In genomic region chr3:13420051-13420816, GRCh38 we compare ENCODE assay signal across 8 cellular contexts. TPM values are rescaled to one million over a fixed set of nuclear protein-coding genes. Genes with fewer than 3 reads are reported as not detected.
A peak's percentile ranks its signal among the peaks of the same experiment; 100 is the strongest.
DNase-seq lines count a peak whose midpoint lies in the region; ATAC-seq, FAIRE-seq and TF ChIP-seq lines count a peak whose summit lies in the region.

Gene NUP210, minus strand, starts transcription at chr3:13420322. Its CDS starts 96 bp downstream, at chr3:13420226.

- H3K4me3 ChIP-seq in Caco-2 (ENCODE audit: low read depth, low read length) (peak within 1 kb of the TSS; percentile 80), Peyer's patch (peak within 1 kb of the TSS; percentile 68 to 92 (median 79)), keratinocyte (ENCODE audit: control insufficient read depth in 2 of 3, extremely low read depth in 1 of 3, insufficient read depth in 2 of 3, low read depth in 1 of 3, low read length in 3 of 3) (peak within 1 kb of the TSS in 1 of 3 experiments; percentile 13)

- H4K20me1 ChIP-seq in keratinocyte (ENCODE audit: control insufficient read depth, extremely low read depth, insufficient read depth, low read length), result no peaks in the 10 kb centered on the region

- H3K9me3 ChIP-seq in Caco-2 (no peaks in the 10 kb centered on the region), Peyer's patch (no peaks in the 10 kb centered on the region), keratinocyte (ENCODE audit: control insufficient read depth, low read depth, low read length) (no peaks in the 10 kb centered on the region)

- H3K36me3 Mint-ChIP-seq in Caco-2 (ENCODE audit: insufficient read depth, unreplicated experiment) (no peaks in the 10 kb centered on the region), HFFc6 (ENCODE audit: low read depth) (no peaks in the 10 kb centered on the region)
- peaks cover 4% of the 10 kb centered on the region for H3K36me3 Mint-ChIP-seq in activated naive CD8-positive, alpha-beta T cell

- H3K27me3 Mint-ChIP-seq in Caco-2 (ENCODE audit: insufficient read depth, unreplicated experiment) (no peaks in the 10 kb centered on the region), HFFc6 (ENCODE audit: insufficient read depth) (peaks cover 29% of the 10 kb centered on the region)
- no peaks in the 10 kb centered on the region for H3K27me3 Mint-ChIP-seq in activated naive CD8-positive, alpha-beta T cell

- peak within 1 kb of the TSS; percentile 82 for H3K4me3 Mint-ChIP-seq in Caco-2 (ENCODE audit: unreplicated experiment)
- peak within 1 kb of the TSS; percentile 94 for H3K4me3 Mint-ChIP-seq in activated naive CD8-positive, alpha-beta T cell
- H3K4me3 Mint-ChIP-seq in HFFc6, result no peak within 1 kb of the TSS

- CTCF ChIA-PET in Caco-2 (lab: Charles Lee), result interaction anchor here (1.0 to 1.5 kb wide), 2 partner anchors 33 to 35 kb away, joined by 6 read pairs; no protein-coding TSS in a partner anchor

- BruUV-seq in Caco-2 (replicated peaks; lab: Mats Ljungman, UMichigan), result no TSS peak

- H3K4me1 ChIP-seq in Caco-2, result peaks cover 9% of the 10 kb centered on the region
- peaks cover 0 to 30% (median 15%) of the 10 kb centered on the region in 4 donors for H3K4me1 ChIP-seq in Peyer's patch
- H3K4me1 ChIP-seq in keratinocyte (ENCODE audit: control insufficient read depth, extremely low read depth, insufficient read depth, low read length), result no peaks in the 10 kb centered on the region

- ATAC-seq in GM19395 (IDR thresholded peaks at IDR 0.05; ENCODE audit: unreplicated experiment) (peak; percentile 55), HG03520 (IDR thresholded peaks at IDR 0.05; ENCODE audit: unreplicated experiment) (peak; percentile 52)

- POLR2A ChIA-PET in Caco-2 (lab: Charles Lee), result interaction anchor here (0.6 kb wide), 4 partner anchors 27 to 732 kb away, joined by 3 to 6 read pairs (median 4); no protein-coding TSS in a partner anchor

- H3K27me3 ChIP-seq in Caco-2 (replicated peaks; ENCODE audit: control insufficient read depth, insufficient read depth, low read length), result no peaks in the 10 kb centered on the region
- no peaks in the 10 kb centered on the region for H3K27me3 ChIP-seq in Peyer's patch
- H3K27me3 ChIP-seq in keratinocyte (ENCODE audit: control insufficient read depth, extremely low read depth, insufficient read depth, low read length), result peaks cover 30% of the 10 kb centered on the region

- H3K9me3 Mint-ChIP-seq in Caco-2 (ENCODE audit: unreplicated experiment) (no peaks in the 10 kb centered on the region), HFFc6 (no peaks in the 10 kb centered on the region)
- no peaks in the 10 kb centered on the region for H3K9me3 Mint-ChIP-seq in activated naive CD8-positive, alpha-beta T cell (ENCODE audit: low read depth)

- dilution Hi-C loops in keratinocyte (cut with MboI; ENCODE audit: extremely low pct_ligation_motif_present, low sequenced_read_pairs), result no loop called here

- H3K27ac Mint-ChIP-seq in Caco-2 (ENCODE audit: unreplicated experiment) (peak within 1 kb of the TSS; percentile 82), HFFc6 (no peak within 1 kb of the TSS)
- H3K27ac Mint-ChIP-seq in activated naive CD8-positive, alpha-beta T cell, result peak within 1 kb of the TSS; percentile 100

- intact Hi-C loops in Caco-2 (cut with micrococcal nuclease; ENCODE audit: unreplicated experiment), result loop anchor here (1.0 kb wide), 1 partner anchor 32 kb away; no protein-coding TSS in a partner anchor

- DNase-seq in Caco-2 (peak; percentile 73 to 88), Peyer's patch (peak; percentile 70 to 87 (median 79)), keratinocyte (ENCODE audit: low read depth, low spot score) (no peak), HFFc6 (no peak)
- DNase-seq in stimulated activated CD4-positive, alpha-beta T cell treated with anti-CD3 and anti-CD28 coated beads, Interleukin-4, amount 100 ng/mL, for 1 hour, result peak; percentile 67

- H3K4me1 Mint-ChIP-seq in Caco-2 (ENCODE audit: low read depth, unreplicated experiment) (peaks cover 8% of the 10 kb centered on the region), HFFc6 (ENCODE audit: low read depth) (no peaks in the 10 kb centered on the region)
- peaks cover 72% of the 10 kb centered on the region for H3K4me1 Mint-ChIP-seq in activated naive CD8-positive, alpha-beta T cell (ENCODE audit: low read depth)

- H3K9ac ChIP-seq in keratinocyte (ENCODE audit: control insufficient read depth, extremely low read depth, insufficient read depth, low read length), result no peak within 1 kb of the TSS

- peak in 1 of 2 experiments; percentile 29 for TF ChIP-seq CTCF in Caco-2 (IDR thresholded peaks at IDR 0.05; ENCODE audit: insufficient read depth in 1 of 2, low read depth in 1 of 2, low read length in 1 of 2, severe bottlenecking in 1 of 2, unreplicated experiment in 1 of 2)
- peak in 2 of 6 experiments; percentile 10 for TF ChIP-seq CTCF in Peyer's patch (IDR thresholded peaks at IDR 0.05)
- TF ChIP-seq CTCF in keratinocyte (optimal IDR thresholded peaks at IDR 0.05 in 1 of 3, IDR thresholded peaks at IDR 0.05 in 1 of 3, conservative IDR thresholded peaks at IDR 0.05 in 1 of 3; ENCODE audit: extremely low read depth in 1 of 3, insufficient read depth in 2 of 3, low read length in 3 of 3), result no peak
- TF ChIP-seq CTCF in HFFc6 (IDR thresholded peaks at IDR 0.05), result no peak

- H3K79me2 ChIP-seq in keratinocyte (ENCODE audit: control insufficient read depth, insufficient read depth, low read length), result no peaks in the 10 kb centered on the region

- H3K36me3 ChIP-seq in Caco-2 (ENCODE audit: control insufficient read depth, insufficient read depth, low read length) (no peaks in the 10 kb centered on the region), Peyer's patch (no peaks in the 10 kb centered on the region), keratinocyte (ENCODE audit: control insufficient read depth in 2 of 2, extremely low read depth in 1 of 2, insufficient read depth in 2 of 2, low read length in 2 of 2) (no peaks in the 10 kb centered on the region)

- H3K27ac ChIP-seq in Peyer's patch (peak within 1 kb of the TSS; percentile 68 to 98 (median 84)), keratinocyte (ENCODE audit: control insufficient read depth, insufficient read depth, low read length) (no peak within 1 kb of the TSS)

- FAIRE-seq in keratinocyte (lab: Jason Lieb, UNC), result no peak

- H3K4me2 ChIP-seq in keratinocyte (ENCODE audit: control insufficient read depth, extremely low read depth, insufficient read depth, low read depth, low read length), result peak within 1 kb of the TSS; percentile 45

- H2AFZ ChIP-seq in keratinocyte (ENCODE audit: control insufficient read depth, low read length), result no peak within 1 kb of the TSS

- H3K9me1 ChIP-seq in keratinocyte (ENCODE audit: control insufficient read depth, extremely low read depth, insufficient read depth, low read length), result no peaks in the 10 kb centered on the region

- TF ChIP-seq POLR2A in Peyer's patch (IDR thresholded peaks at IDR 0.05), result peak in 1 of 2 donors; percentile 20

RNA-seq across cellular contexts. Expression of gene NUP210, which starts in this region (rescaled TPM):
- total RNA-seq in Caco-2 (2022) (58.5 and 63.7 TPM in 2 replicates), Peyer's patch (10 to 100 TPM; 11.6 to 81.7 (median 29.8) TPM)
- polyA plus RNA-seq in keratinocyte, result 0.01 to 0.05 TPM (median 0.03 TPM) in 3 replicates
- 0.04 TPM for polyA plus RNA-seq in keratinocyte (2011; ENCODE audit: low read depth)
- polyA plus RNA-seq in keratinocyte (2011; cell fraction: cytosol; rRNA removed), result 0.01 TPM in 1 of 2 replicates, not detected in the other
- polyA plus RNA-seq in keratinocyte (2011; cell fraction: nucleus; rRNA removed), result 0.03 and 0.04 TPM in 2 replicates
- 0.04 TPM in 1 of 2 replicates, not detected in the other for polyA plus RNA-seq in keratinocyte (2012; ENCODE audit: low replicate concordance)
- polyA minus RNA-seq in keratinocyte, result 0.10 to 0.13 TPM in 2 of 3 replicates, not detected in the other
- 1.2 TPM for polyA minus RNA-seq in keratinocyte (2011; cell fraction: cytosol; rRNA and poly(A)+ RNA removed)
- polyA minus RNA-seq in keratinocyte (2011; cell fraction: nucleus; rRNA and poly(A)+ RNA removed), result 0.11 and 0.23 TPM in 2 replicates
- 1 to 10 TPM in 4 of 6 experiments, under 1 TPM in 2; 0.33 to 3.4 (median 3.1) TPM for total RNA-seq in HFFc6 (2021; fragmentation: NEBNext Ultra II Directional; extraction: Animal tissue kit (Norgen Biotek cat#: 25700))

Comparison
In these comparisons a context has a peak if more than half of its experiments do, and no peak if none do; other contexts are left out.
1. DNase-seq: peak in Caco-2 (2 of 2), Peyer's patch (3 of 3) and stimulated activated CD4-positive, alpha-beta T cell treated with anti-CD3 and anti-CD28 coated beads, Interleukin-4, amount 100 ng/mL, for 1 hour (single experiment); none in keratinocyte (single experiment) and HFFc6 (single experiment).